ENCODE assay signal across 19 cellular contexts in the genomic region with DNA sequence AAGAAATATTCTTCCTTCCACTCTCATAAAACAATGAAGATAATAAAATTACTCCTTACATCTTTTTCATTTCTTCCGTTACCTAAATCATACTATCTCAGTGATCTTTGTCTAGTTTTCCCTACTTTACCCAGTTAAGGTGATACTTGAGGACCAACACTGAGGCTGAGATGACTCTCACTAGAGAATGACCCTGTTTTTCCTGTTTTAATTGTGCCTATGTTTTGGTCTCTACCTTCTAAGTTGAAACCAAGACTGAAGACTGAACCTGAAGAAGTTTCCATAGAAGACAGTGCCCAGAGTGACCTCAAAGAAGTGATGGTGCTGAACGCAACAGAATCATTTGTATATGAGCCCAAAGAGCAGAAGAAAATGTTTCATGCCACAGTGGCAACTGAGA. TPM values are rescaled to one million over a fixed set of nuclear protein-coding genes. Genes with fewer than 3 reads are reported as not detected.
DNase-seq lines count a peak whose midpoint lies in the region; ATAC-seq lines count a peak whose summit lies in the region.
"Had no signal": no experiment of that assay in that cellular context is flagged by ENCODE, and none has a peak within 500 bp of the region (broad histone marks: within the 10 kb centered on the region; RNA-seq: fewer than 3 reads in every experiment).

No MANE protein-coding gene starts in this region.

- no peaks in the 10 kb centered on the region for H3K27me3 Mint-ChIP-seq in activated T-cell treated with anti-CD3 and anti-CD28 coated beads, Interleukin-2, amount 50 U/mL, for 72 hours (ENCODE audit: low read depth)
- H3K27me3 Mint-ChIP-seq in IgD-negative memory B cell: no peaks in the 10 kb centered on the region
- no peaks in the 10 kb centered on the region for H3K27me3 Mint-ChIP-seq in central memory CD8-positive, alpha-beta T cell
- no peaks in the 10 kb centered on the region for H3K27me3 Mint-ChIP-seq in stimulated activated naive B cell treated with anti-CD40 and anti-IgM and Interleukin-4, amounts not matched to agents 10 μg/mL and 1 μg/mL and 100 μg/mL, for 72 hours

- H3K27ac Mint-ChIP-seq in activated T-cell treated with anti-CD3 and anti-CD28 coated beads, Interleukin-2, amount 50 U/mL, for 72 hours: peak overlapping the region; percentile 64
- peak overlapping the region in 2 of 3 donors; percentile 71 to 79 for H3K27ac Mint-ChIP-seq in IgD-negative memory B cell
- H3K27ac Mint-ChIP-seq in central memory CD8-positive, alpha-beta T cell (ENCODE audit: low read depth): peak overlapping the region; percentile 84
- H3K27ac Mint-ChIP-seq in stimulated activated naive B cell treated with anti-CD40 and anti-IgM and Interleukin-4, amounts not matched to agents 10 μg/mL and 1 μg/mL and 100 μg/mL, for 72 hours: peak overlapping the region; percentile 15

- H3K36me3 Mint-ChIP-seq in activated T-cell treated with anti-CD3 and anti-CD28 coated beads, Interleukin-2, amount 50 U/mL, for 72 hours (ENCODE audit: insufficient read depth in 2 of 2): peaks cover 20 to 64% of the 10 kb centered on the region in 2 donors
- peaks cover 15% of the 10 kb centered on the region for H3K36me3 Mint-ChIP-seq in IgD-negative memory B cell
- H3K36me3 Mint-ChIP-seq in central memory CD8-positive, alpha-beta T cell (ENCODE audit: insufficient read depth): peaks cover 83% of the 10 kb centered on the region
- peaks cover 62 to 68% of the 10 kb centered on the region in 2 donors for H3K36me3 Mint-ChIP-seq in stimulated activated naive B cell treated with anti-CD40 and anti-IgM and Interleukin-4, amounts not matched to agents 10 μg/mL and 1 μg/mL and 100 μg/mL, for 72 hours

- no peak for DNase-seq in activated T-cell treated with anti-CD3 and anti-CD28 coated beads, Interleukin-2, amount 50 U/mL, for 72 hours
- no peak for DNase-seq in activated T-cell treated with anti-CD3 and anti-CD28 coated beads, Interleukin-2, amount 50 U/mL, for 1 hour
- DNase-seq in central memory CD8-positive, alpha-beta T cell (ENCODE audit: low spot score in 2 of 2): no peak
- DNase-seq in stimulated activated naive B cell treated with anti-CD40 and anti-IgM and Interleukin-4, amounts not matched to agents 10 μg/mL and 1 μg/mL and 100 μg/mL, for 72 hours: no peak
- DNase-seq in activated effector memory CD4-positive, alpha-beta T cell treated with Interleukin-2 at 50 U/mL for 16 hours: no peak
- DNase-seq in NCI-H1092 (lab: John Stamatoyannopoulos, UW): no peak
- DNase-seq: DMS79 treated with DMSO at 0.1 percent for 48 hours, GDM1, HCEC 1CT, IMR-90, NCI-H1417, NCI-H2029, NCI-H2171 treated with DMSO at 0.1 percent for 48 hours, NCI-H510A treated with DMSO at 0.1 percent for 48 hours had no signal

- H3K9me3 Mint-ChIP-seq in activated T-cell treated with anti-CD3 and anti-CD28 coated beads, Interleukin-2, amount 50 U/mL, for 72 hours: no peaks in the 10 kb centered on the region
- no peaks in the 10 kb centered on the region for H3K9me3 Mint-ChIP-seq in IgD-negative memory B cell
- H3K9me3 Mint-ChIP-seq in central memory CD8-positive, alpha-beta T cell: no peaks in the 10 kb centered on the region
- peaks cover 0 to 2% of the 10 kb centered on the region in 2 donors for H3K9me3 Mint-ChIP-seq in stimulated activated naive B cell treated with anti-CD40 and anti-IgM and Interleukin-4, amounts not matched to agents 10 μg/mL and 1 μg/mL and 100 μg/mL, for 72 hours
- H3K9me3 Mint-ChIP-seq: CD14-positive monocyte had no signal

- peak in 1 of 2 donors; percentile 12 for ATAC-seq in activated T-cell treated with anti-CD3 and anti-CD28 coated beads, Interleukin-2, amount 50 U/mL, for 72 hours (replicated peaks in 1 of 2)
- ATAC-seq in central memory CD8-positive, alpha-beta T cell (replicated peaks; ENCODE audit: extremely low read depth, poor library complexity, severe bottlenecking): no peak
- no peak for ATAC-seq in stimulated activated naive B cell treated with anti-CD40 and anti-IgM and Interleukin-4, amounts not matched to agents 10 μg/mL and 1 μg/mL and 100 μg/mL, for 72 hours (replicated peaks)
- ATAC-seq: A549 had no signal

- peaks cover 56% of the 10 kb centered on the region for H3K4me1 Mint-ChIP-seq in activated T-cell treated with anti-CD3 and anti-CD28 coated beads, Interleukin-2, amount 50 U/mL, for 72 hours (ENCODE audit: low read depth)
- H3K4me1 Mint-ChIP-seq in IgD-negative memory B cell: peaks cover 48 to 62% (median 55%) of the 10 kb centered on the region in 3 donors
- H3K4me1 Mint-ChIP-seq in central memory CD8-positive, alpha-beta T cell: peaks cover 58% of the 10 kb centered on the region
- H3K4me1 Mint-ChIP-seq in stimulated activated naive B cell treated with anti-CD40 and anti-IgM and Interleukin-4, amounts not matched to agents 10 μg/mL and 1 μg/mL and 100 μg/mL, for 72 hours: peaks cover 35 to 55% of the 10 kb centered on the region in 2 donors

- H3K4me3 Mint-ChIP-seq in activated T-cell treated with anti-CD3 and anti-CD28 coated beads, Interleukin-2, amount 50 U/mL, for 72 hours: no peak overlapping the region
- H3K4me3 Mint-ChIP-seq in IgD-negative memory B cell: no peak overlapping the region
- no peak overlapping the region for H3K4me3 Mint-ChIP-seq in central memory CD8-positive, alpha-beta T cell
- no peak overlapping the region for H3K4me3 Mint-ChIP-seq in stimulated activated naive B cell treated with anti-CD40 and anti-IgM and Interleukin-4, amounts not matched to agents 10 μg/mL and 1 μg/mL and 100 μg/mL, for 72 hours
- H3K4me3 Mint-ChIP-seq: CD14-positive monocyte had no signal

RNA-seq across cellular contexts. Expression of gene AIM2, which starts 25.1 kb away (rescaled TPM):
- 100 to 1,000 TPM in 1 of 2 donors, 10 to 100 TPM in 1; 37.6 to 103 TPM for total RNA-seq in activated T-cell treated with anti-CD3 and anti-CD28 coated beads, Interleukin-2, amount 50 U/mL, for 72 hours
- polyA plus RNA-seq in IgD-negative memory B cell: 187 TPM
- total RNA-seq: HT-29, IMR-90, LHCN-M2 had no signal
- polyA plus RNA-seq: A549, IMR-90 had no signal

RNA-seq across cellular contexts. Expression of gene IFI16, which starts 41.7 kb away (rescaled TPM):
- 100 to 1,000 TPM; 311 to 326 TPM for total RNA-seq in activated T-cell treated with anti-CD3 and anti-CD28 coated beads, Interleukin-2, amount 50 U/mL, for 72 hours
- 213 TPM for polyA plus RNA-seq in IgD-negative memory B cell
- total RNA-seq: HT-29 had no signal

Comparison
In these comparisons a context has a peak if more than half of its experiments do, and no peak if none do; other contexts are left out.
1. H3K27ac Mint-ChIP-seq: peak in every context shown above with its lines; median percentile 84 in central memory CD8-positive, alpha-beta T cell; 75 in IgD-negative memory B cell; 64 in activated T-cell treated with anti-CD3 and anti-CD28 coated beads, Interleukin-2, amount 50 U/mL, for 72 hours; 15 in stimulated activated naive B cell treated with anti-CD40 and anti-IgM and Interleukin-4, amounts not matched to agents 10 μg/mL and 1 μg/mL and 100 μg/mL, for 72 hours.